ENCODE assay signal across 18 cellular contexts in the genomic region with DNA sequence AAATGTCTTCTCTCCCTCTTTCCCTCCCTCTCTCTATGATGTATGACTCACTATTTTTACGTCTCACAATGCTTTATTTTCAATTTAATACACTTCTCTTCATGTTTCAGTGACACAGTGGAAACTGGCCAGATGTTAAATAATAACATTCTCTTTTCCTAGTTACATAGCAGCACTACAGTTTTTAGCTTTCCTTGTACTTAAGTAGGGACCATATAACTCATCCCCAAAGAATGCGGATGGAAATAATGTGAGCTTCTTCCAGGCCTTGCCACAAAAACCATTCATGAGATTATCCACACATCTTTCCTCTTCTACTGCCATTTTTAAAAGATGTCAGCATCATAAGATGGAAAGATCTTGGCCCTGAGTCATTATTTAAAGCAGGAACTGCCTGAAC.
A peak's percentile ranks its signal among the peaks of the same experiment; 100 is the strongest.
DNase-seq lines count a peak whose midpoint lies in the region; ATAC-seq and TF ChIP-seq lines count a peak whose summit lies in the region.
"Had no signal": no experiment of that assay in that cellular context is flagged by ENCODE, and none has a peak within 500 bp of the region (broad histone marks: within the 10 kb centered on the region; RNA-seq: fewer than 3 reads in every experiment).

No MANE protein-coding gene starts in this region.

- H3K27me3 ChIP-seq in A673 (replicated peaks; ENCODE audit: insufficient read depth, low read depth, low read length, poor library complexity) (no peaks in the 10 kb centered on the region), left ventricle myocardium inferior (ENCODE audit: low read depth) (no peaks in the 10 kb centered on the region)
- H3K27me3 ChIP-seq: neural progenitor cell, thyroid gland had no signal

- intact Hi-C loops in A673 (cut with micrococcal nuclease; ENCODE audit: unreplicated experiment): no loop called here
- intact Hi-C loops in posterior vena cava (cut with DNase I): no loop called here
- intact Hi-C loops in left ventricle myocardium inferior (cut with micrococcal nuclease): no loop called here

- TF ChIP-seq CTCF in A673 (conservative IDR thresholded peaks at IDR 0.05; ENCODE audit: low read depth, low read length) (no peak), astrocyte of the spinal cord (IDR thresholded peaks at IDR 0.05; ENCODE audit: low read depth, low read length) (no peak), left ventricle myocardium inferior (IDR thresholded peaks at IDR 0.05; ENCODE audit: borderline replicate concordance) (no peak)

- H3K36me3 ChIP-seq in A673 (ENCODE audit: insufficient read depth, low read length, poor library complexity, severe bottlenecking): no peaks in the 10 kb centered on the region
- H3K36me3 ChIP-seq in left ventricle myocardium inferior: no peaks in the 10 kb centered on the region
- H3K36me3 ChIP-seq: neural progenitor cell, thyroid gland had no signal

- DNase-seq in A673 (ENCODE audit: low spot score): peak; percentile 87
- DNase-seq in HK-2 (ENCODE audit: unreplicated experiment): peak; percentile 4
- peak; percentile 96 for DNase-seq in astrocyte of the spinal cord (ENCODE audit: low read depth, low spot score)
- peak; percentile 87 for DNase-seq in glomerular visceral epithelial cell (ENCODE audit: extremely low spot score)
- no peak for DNase-seq in posterior vena cava (ENCODE audit: low spot score)
- DNase-seq in activated CD4-positive, alpha-beta T cell treated with anti-CD3 and anti-CD28 coated beads for 1 hour: no peak
- DNase-seq in left ventricle myocardium inferior: no peak
- DNase-seq: activated CD8-positive, alpha-beta memory T cell treated with anti-CD3 and anti-CD28 coated beads for 24 hours; activated naive CD4-positive, alpha-beta T cell treated with anti-CD3 and anti-CD28 coated beads, Interleukin-2, amount 10 ng/mL, durations not matched to agents 7 days and 5 days; head of caudate nucleus; left ventricle myocardium superior; NCI-H1105; NCI-H526 treated with DMSO at 0.1 percent for 48 hours; stimulated activated CD4-positive, alpha-beta T cell treated with anti-CD3 and anti-CD28 coated beads, Interleukin-12 subunit alpha, Interleukin-12 subunit beta, amount 100 ng/mL, for 4 hours; thyroid gland had no signal

- POLR2A ChIA-PET in A673 (lab: Charles Lee; ENCODE audit: low non-redundant PET): no interaction called here

- no TSS peak for BruUV-seq in A673 (replicated peaks; lab: Mats Ljungman, UMichigan)

- in situ Hi-C loops in astrocyte of the spinal cord (cut with HindIII; ENCODE audit: low sequenced_read_pairs): no loop called here

- no peaks in the 10 kb centered on the region for H3K9me3 ChIP-seq in A673 (ENCODE audit: low read depth, low read length, poor library complexity, severe bottlenecking)
- no peaks in the 10 kb centered on the region for H3K9me3 ChIP-seq in left ventricle myocardium inferior (replicated peaks)
- H3K9me3 ChIP-seq: thyroid gland had no signal

- ATAC-seq in HG03139 (IDR thresholded peaks at IDR 0.05; ENCODE audit: unreplicated experiment): no peak
- ATAC-seq: GM23338, left ventricle myocardium superior had no signal

- no peak overlapping the region for H3K4me3 ChIP-seq in A673 (ENCODE audit: low read depth, low read length, poor library complexity, severe bottlenecking)
- no peak overlapping the region for H3K4me3 ChIP-seq in astrocyte of the spinal cord (ENCODE audit: low read depth, low read length)
- no peak overlapping the region for H3K4me3 ChIP-seq in left ventricle myocardium inferior
- H3K4me3 ChIP-seq: GM23338, neural progenitor cell, thyroid gland had no signal

- H3K27ac ChIP-seq in A673 (ENCODE audit: low read depth, low read length, poor library complexity, severe bottlenecking) (peak overlapping the region; percentile 18), left ventricle myocardium inferior (replicated peaks) (no peak overlapping the region)
- H3K27ac ChIP-seq: neural progenitor cell, thyroid gland had no signal

- H3K4me1 ChIP-seq in A673 (ENCODE audit: insufficient read depth, low read length, poor library complexity, severe bottlenecking): no peaks in the 10 kb centered on the region
- H3K4me1 ChIP-seq in left ventricle myocardium inferior: no peaks in the 10 kb centered on the region
- H3K4me1 ChIP-seq: neural progenitor cell, thyroid gland had no signal

- CTCF ChIA-PET in A673 (lab: Charles Lee): no interaction called here

Comparison
In these comparisons a context has a peak if more than half of its experiments do, and no peak if none do; other contexts are left out.
1. DNase-seq: peak in A673 (single experiment), HK-2 (single experiment), astrocyte of the spinal cord (single experiment) and glomerular visceral epithelial cell (single experiment); none in posterior vena cava (single experiment), activated CD4-positive, alpha-beta T cell treated with anti-CD3 and anti-CD28 coated beads for 1 hour (single experiment) and left ventricle myocardium inferior (single experiment).